Comparison of ENCODE assay signal across 17 cellular contexts in the genomic region with DNA sequence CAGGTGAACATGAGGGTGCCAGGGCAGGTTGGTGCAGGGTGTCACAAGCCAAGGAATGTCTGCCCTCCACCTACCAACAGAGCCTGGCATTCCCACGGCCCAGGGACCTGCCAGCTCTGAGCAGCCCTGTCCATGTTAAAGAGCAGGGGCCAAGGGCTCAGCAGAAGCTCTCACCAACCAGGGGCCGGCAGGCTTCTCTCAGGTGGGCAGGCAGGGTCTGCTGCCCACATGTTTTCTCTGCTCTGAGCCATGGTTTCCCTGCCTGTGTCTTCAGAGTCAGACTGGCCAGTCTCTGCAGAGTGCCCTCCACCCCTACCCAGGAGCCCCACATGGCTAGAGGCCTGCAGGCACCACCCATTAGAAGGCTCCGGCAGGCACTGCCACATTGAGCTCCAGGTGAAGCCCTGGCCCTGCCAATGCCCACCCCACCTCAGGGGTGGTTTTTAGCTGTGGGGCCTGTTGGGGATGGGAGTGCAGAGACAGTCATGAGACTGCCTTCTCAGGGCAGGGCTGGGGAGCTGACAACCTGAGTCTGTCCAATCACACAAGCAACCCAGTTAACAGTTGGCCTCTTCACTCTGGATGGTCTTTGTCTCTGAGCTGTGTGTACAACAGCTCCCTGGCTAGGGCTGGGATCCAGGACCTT.
DNase-seq lines count a peak whose midpoint lies in the region; ATAC-seq, FAIRE-seq and TF ChIP-seq lines count a peak whose summit lies in the region.
"Had no signal": no experiment of that assay in that cellular context is flagged by ENCODE, and none has a peak within 500 bp of the region (broad histone marks: within the 10 kb centered on the region; RNA-seq: fewer than 3 reads in every experiment).

No MANE protein-coding gene starts in this region.

- H3K4me1 ChIP-seq in BLaER1 treated with 17β-estradiol and CSF1 and Interleukin-3, amounts not matched to agents 10 nM and 100 nM, result peaks cover 16 to 31% (median 26%) of the 10 kb centered on the region in 10 experiments

- peaks cover 0 to 5% (median 0%) of the 10 kb centered on the region in 11 experiments; a peak in 1 of 22 replicates for H3K36me3 ChIP-seq in BLaER1 treated with 17β-estradiol and CSF1 and Interleukin-3, amounts not matched to agents 10 nM and 100 nM
- H3K36me3 ChIP-seq: cardiac muscle cell, gastroesophageal sphincter, SJCRH30 had no signal

- no peak overlapping the region for H3K4me3 ChIP-seq in BLaER1 treated with 17β-estradiol and CSF1 and Interleukin-3, amounts not matched to agents 10 nM and 100 nM
- H3K4me3 ChIP-seq: cardiac muscle cell, dorsolateral prefrontal cortex, gastroesophageal sphincter, SJCRH30 had no signal

- FAIRE-seq in D721Med (lab: Jason Lieb, UNC), result no peak

- ATAC-seq in activated T-cell treated with anti-CD3 and anti-CD28 coated beads, Interleukin-2, amount 50 U/mL, for 72 hours (replicated peaks in 1 of 2), result no peak
- ATAC-seq: gastroesophageal sphincter had no signal

- H3K36me3 Mint-ChIP-seq in activated T-cell treated with anti-CD3 and anti-CD28 coated beads, Interleukin-2, amount 50 U/mL, for 72 hours (ENCODE audit: insufficient read depth in 2 of 2), result no peaks in the 10 kb centered on the region
- H3K36me3 Mint-ChIP-seq: IgD-negative memory B cell had no signal

- no peak overlapping the region for H3K27ac Mint-ChIP-seq in activated T-cell treated with anti-CD3 and anti-CD28 coated beads, Interleukin-2, amount 50 U/mL, for 72 hours

- H3K27me3 Mint-ChIP-seq in activated T-cell treated with anti-CD3 and anti-CD28 coated beads, Interleukin-2, amount 50 U/mL, for 72 hours (ENCODE audit: low read depth), result no peaks in the 10 kb centered on the region
- H3K27me3 Mint-ChIP-seq: IgD-negative memory B cell had no signal

- no peak for TF ChIP-seq POLR2A in erythroblast (IDR thresholded peaks at IDR 0.05; ENCODE audit: low read length)

- H3K9me3 Mint-ChIP-seq in activated T-cell treated with anti-CD3 and anti-CD28 coated beads, Interleukin-2, amount 50 U/mL, for 72 hours, result no peaks in the 10 kb centered on the region
- H3K9me3 Mint-ChIP-seq: IgD-negative memory B cell, neural crest cell had no signal

- TF ChIP-seq CTCF in D721Med (IDR thresholded peaks at IDR 0.05; ENCODE audit: insufficient read depth, missing control alignments), result no peak

- no peaks in the 10 kb centered on the region for H3K4me1 Mint-ChIP-seq in activated T-cell treated with anti-CD3 and anti-CD28 coated beads, Interleukin-2, amount 50 U/mL, for 72 hours (ENCODE audit: low read depth)
- H3K4me1 Mint-ChIP-seq: IgD-negative memory B cell had no signal

- peak overlapping the region in 1 of 11 experiments; percentile 54; a peak in 3 of 22 replicates for H3K27ac ChIP-seq in BLaER1 treated with 17β-estradiol and CSF1 and Interleukin-3, amounts not matched to agents 10 nM and 100 nM
- H3K27ac ChIP-seq: cardiac muscle cell, gastroesophageal sphincter, SJCRH30 had no signal

- DNase-seq in D341Med (ENCODE audit: low spot score) (peak; percentile 32), erythroblast (lab: John Stamatoyannopoulos, UW) (peak; percentile 29 to 40), pons (ENCODE audit: low spot score) (peak; percentile 68), D721Med (ENCODE audit: insufficient read length, low spot score) (no peak)
- DNase-seq in stimulated activated CD4-positive, alpha-beta T cell treated with anti-CD3 and anti-CD28 coated beads, Interleukin-4, amount 100 ng/mL, for 24 hours, result no peak
- no peak for DNase-seq in activated T-cell treated with anti-CD3 and anti-CD28 coated beads, Interleukin-2, amount 50 U/mL, for 72 hours
- DNase-seq: amniotic stem cell, HCEC 1CT, NCI-H1694 treated with DMSO at 0.1 percent for 48 hours, NCI-H226 had no signal

- H3K4me3 Mint-ChIP-seq in activated T-cell treated with anti-CD3 and anti-CD28 coated beads, Interleukin-2, amount 50 U/mL, for 72 hours, result no peak overlapping the region
- H3K4me3 Mint-ChIP-seq: IgD-negative memory B cell had no signal

- H3K4me2 ChIP-seq in BLaER1 treated with 17β-estradiol and CSF1 and Interleukin-3, amounts not matched to agents 10 nM and 100 nM, result peak overlapping the region in 8 of 11 experiments; percentile 55 to 78 (median 66); a peak in 13 of 22 replicates

- peaks cover 0 to 7% (median 0%) of the 10 kb centered on the region in 11 experiments; a peak in 2 of 22 replicates for H3K9me3 ChIP-seq in BLaER1 treated with 17β-estradiol and CSF1 and Interleukin-3, amounts not matched to agents 10 nM and 100 nM (replicated peaks in 1 of 11)
- H3K9me3 ChIP-seq: SJCRH30 had no signal

- H4K20me1 ChIP-seq in BLaER1 treated with 17β-estradiol and CSF1 and Interleukin-3, amounts not matched to agents 10 nM and 100 nM, result peaks cover 0 to 19% (median 0%) of the 10 kb centered on the region in 11 experiments; a peak in 2 of 22 replicates

- H3K27me3 ChIP-seq in BLaER1 treated with 17β-estradiol and CSF1 and Interleukin-3, amounts not matched to agents 10 nM and 100 nM, result no peaks in the 10 kb centered on the region
- H3K27me3 ChIP-seq: dorsolateral prefrontal cortex, SJCRH30 had no signal

- no peak overlapping the region for H3K9ac ChIP-seq in BLaER1 treated with 17β-estradiol and CSF1 and Interleukin-3, amounts not matched to agents 10 nM and 100 nM

Comparison
In these comparisons a context has a peak if more than half of its experiments do, and no peak if none do; other contexts are left out.
1. DNase-seq: peak in D341Med (single experiment), erythroblast (2 of 2) and pons (single experiment); none in stimulated activated CD4-positive, alpha-beta T cell treated with anti-CD3 and anti-CD28 coated beads, Interleukin-4, amount 100 ng/mL, for 24 hours (single experiment), activated T-cell treated with anti-CD3 and anti-CD28 coated beads, Interleukin-2, amount 50 U/mL, for 72 hours (0 of 2) and D721Med (single experiment).